In the genomic region with DNA sequence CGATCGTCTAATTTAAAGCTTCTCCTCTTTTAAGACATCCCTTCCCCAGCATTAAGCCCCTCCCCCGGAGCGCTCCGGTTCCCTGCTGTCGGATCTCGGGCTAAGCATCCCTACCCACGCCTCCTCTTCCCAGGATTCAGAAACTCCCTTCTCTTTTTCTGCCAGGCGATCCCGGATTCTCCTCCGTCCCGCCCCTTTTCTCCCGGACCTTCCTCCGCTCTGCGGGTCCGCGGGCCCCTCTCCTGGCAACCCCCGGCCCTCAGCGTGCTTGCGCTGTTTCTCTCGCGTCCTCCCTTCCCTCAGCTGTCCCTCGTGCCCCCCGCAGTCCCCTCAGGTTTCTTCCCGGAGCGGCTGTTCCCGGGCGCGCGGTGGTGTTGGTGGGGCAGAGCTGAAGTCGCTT, we compare ENCODE assay signal across 8 cellular contexts. TPM values are rescaled to one million over a fixed set of nuclear protein-coding genes. Genes with fewer than 3 reads are reported as not detected.
DNase-seq lines count a peak whose midpoint lies in the region; ATAC-seq and TF ChIP-seq lines count a peak whose summit lies in the region.
"Not testable (repeated sequence)": the region's sequence is repeated elsewhere in the genome, so short reads cannot be mapped to it uniquely, and the experiment has no call there.

No MANE protein-coding gene starts in this region.

- ATAC-seq in activated CD4-positive, alpha-beta T cell treated with anti-CD3 and anti-CD28 coated beads for 36 hours; upper lobe of right lung: not testable (repeated sequence)

- not testable (repeated sequence) for H3K36me3 Mint-ChIP-seq in activated CD4-positive, alpha-beta T cell treated with anti-CD3 and anti-CD28 coated beads for 36 hours (ENCODE audit: low read depth)

- H3K9me3 Mint-ChIP-seq in activated CD4-positive, alpha-beta T cell treated with anti-CD3 and anti-CD28 coated beads for 36 hours (ENCODE audit: low read depth) = not testable (repeated sequence)

- H3K4me1 Mint-ChIP-seq in activated CD4-positive, alpha-beta T cell treated with anti-CD3 and anti-CD28 coated beads for 36 hours = not testable (repeated sequence)

- H3K4me3 Mint-ChIP-seq in activated CD4-positive, alpha-beta T cell treated with anti-CD3 and anti-CD28 coated beads for 36 hours = peak overlapping the region; percentile 60

- DNase-seq in MG63 (peak; percentile 59), astrocyte of the spinal cord (ENCODE audit: low read depth, low spot score) (peak; percentile 0), kidney tubule cell (ENCODE audit: low spot score) (peak; percentile 2), retina (peak; percentile 28)
- peak; percentile 8 for DNase-seq in activated CD4-positive, alpha-beta T cell treated with anti-CD3 and anti-CD28 coated beads for 36 hours
- not testable (repeated sequence) for DNase-seq in fibroblast of pulmonary artery (ENCODE audit: low read depth); upper lobe of right lung

- not testable (repeated sequence) for H3K4me1 ChIP-seq in ES-I3 (ENCODE audit: insufficient read depth, low read length); upper lobe of right lung

- POLR2A ChIA-PET in activated CD4-positive, alpha-beta T cell treated with anti-CD3 and anti-CD28 coated beads for 36 hours (lab: Charles Lee) = not testable (repeated sequence)

- H3K9ac ChIP-seq in ES-I3 (ENCODE audit: low read depth, low read length) = peak overlapping the region; percentile 40; the same call in 1 of the 2 replicates

- in situ Hi-C loops in astrocyte of the spinal cord (cut with HindIII; ENCODE audit: low sequenced_read_pairs) = not testable (repeated sequence)

- not testable (repeated sequence) for H3K27ac Mint-ChIP-seq in activated CD4-positive, alpha-beta T cell treated with anti-CD3 and anti-CD28 coated beads for 36 hours

- H3K27me3 Mint-ChIP-seq in activated CD4-positive, alpha-beta T cell treated with anti-CD3 and anti-CD28 coated beads for 36 hours = not testable (repeated sequence)

- not testable (repeated sequence) for TF ChIP-seq CTCF in astrocyte of the spinal cord (IDR thresholded peaks at IDR 0.05; ENCODE audit: low read depth, low read length); fibroblast of pulmonary artery (IDR thresholded peaks at IDR 0.05; ENCODE audit: low read length, missing control alignments); upper lobe of right lung (IDR thresholded peaks at IDR 0.05)

- not testable (repeated sequence) for H3K9me3 ChIP-seq in ES-I3 (ENCODE audit: control insufficient read depth, insufficient read depth, low read length); MG63; upper lobe of right lung

- H3K4me3 ChIP-seq in MG63 = not testable (repeated sequence)
- H3K4me3 ChIP-seq in astrocyte of the spinal cord (ENCODE audit: low read depth, low read length) (peak overlapping the region; percentile 46), fibroblast of pulmonary artery (replicated peaks; ENCODE audit: low read depth, low read length) (peak overlapping the region; percentile 49), upper lobe of right lung (peak overlapping the region; percentile 40)

- intact Hi-C loops in activated CD4-positive, alpha-beta T cell treated with anti-CD3 and anti-CD28 coated beads for 36 hours (cut with DNase I, micrococcal nuclease); upper lobe of right lung (cut with DNase I): not testable (repeated sequence)

- H3K36me3 ChIP-seq in ES-I3 (ENCODE audit: insufficient read depth, low read length); MG63; upper lobe of right lung: not testable (repeated sequence)

- H3K27me3 ChIP-seq in MG63, upper lobe of right lung: not testable (repeated sequence)

- H3K27ac ChIP-seq in upper lobe of right lung = not testable (repeated sequence)

- CTCF ChIA-PET in activated CD4-positive, alpha-beta T cell treated with anti-CD3 and anti-CD28 coated beads for 36 hours (lab: Charles Lee) = not testable (repeated sequence)

RNA-seq across cellular contexts. Expression of a gene that starts 0.3 kb away (rescaled TPM):
- total RNA-seq in MG63 (2014; rRNA removed; shearing (Covaris generic); ENCODE audit: low replicate concordance) = 8.1 and 19.7 TPM in 2 replicates
- 10 to 100 TPM; 37.1 to 43.1 TPM for total RNA-seq in activated CD4-positive, alpha-beta T cell treated with anti-CD3 and anti-CD28 coated beads for 36 hours
- total RNA-seq in upper lobe of right lung = 0.55 TPM

RNA-seq across cellular contexts. Expression of a gene that starts 0.9 kb away (rescaled TPM):
- total RNA-seq in MG63 (2014; rRNA removed; shearing (Covaris generic); ENCODE audit: low replicate concordance) = 9.7 and 10.8 TPM in 2 replicates
- 10 to 100 TPM; 14.7 to 17.8 TPM for total RNA-seq in activated CD4-positive, alpha-beta T cell treated with anti-CD3 and anti-CD28 coated beads for 36 hours
- total RNA-seq in upper lobe of right lung = 36.0 TPM
